Comparison of ENCODE assay signal across 1 cellular context in genomic region chr20:62242196-62242595, GRCh38.
TF ChIP-seq lines count a peak whose summit lies in the region.

No MANE protein-coding gene starts in this region.

TF ChIP-seq in GM23338, 12 proteins besides CTCF, POLR2A, EP300 and RAD21 (continued from another document):
- TF ChIP-seq ZNF462 (CRISPR knock-in tag; IDR thresholded peaks at IDR 0.05) (no peak), EZH2phosphoT487 (IDR thresholded peaks at IDR 0.05; ENCODE audit: unreplicated experiment) (no peak)
- TF ChIP-seq, protein P1, sequence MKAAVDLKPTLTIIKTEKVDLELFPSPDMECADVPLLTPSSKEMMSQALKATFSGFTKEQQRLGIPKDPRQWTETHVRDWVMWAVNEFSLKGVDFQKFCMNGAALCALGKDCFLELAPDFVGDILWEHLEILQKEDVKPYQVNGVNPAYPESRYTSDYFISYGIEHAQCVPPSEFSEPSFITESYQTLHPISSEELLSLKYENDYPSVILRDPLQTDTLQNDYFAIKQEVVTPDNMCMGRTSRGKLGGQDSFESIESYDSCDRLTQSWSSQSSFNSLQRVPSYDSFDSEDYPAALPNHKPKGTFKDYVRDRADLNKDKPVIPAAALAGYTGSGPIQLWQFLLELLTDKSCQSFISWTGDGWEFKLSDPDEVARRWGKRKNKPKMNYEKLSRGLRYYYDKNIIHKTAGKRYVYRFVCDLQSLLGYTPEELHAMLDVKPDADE (IDR thresholded peaks at IDR 0.05), result no peak
